19 cellular contexts compared by ENCODE assay signal in genomic region chr11:66242085-66242765, GRCh38. TPM values are rescaled to one million over a fixed set of nuclear protein-coding genes. Genes with fewer than 3 reads are reported as not detected.
DNase-seq lines count a peak whose midpoint lies in the region; ATAC-seq and TF ChIP-seq lines count a peak whose summit lies in the region.
"Had no signal": no experiment of that assay in that cellular context is flagged by ENCODE, and none has a peak within 500 bp of the region (broad histone marks: within the 10 kb centered on the region; RNA-seq: fewer than 3 reads in every experiment).

No MANE protein-coding gene starts in this region.

- peaks cover 32% of the 10 kb centered on the region for H3K36me3 Mint-ChIP-seq in activated naive CD4-positive, alpha-beta T cell treated with anti-CD3 and anti-CD28 coated beads, Interleukin-2, amount 10 ng/mL, durations not matched to agents 7 days and 5 days
- peaks cover 45 to 65% of the 10 kb centered on the region in 2 donors for H3K36me3 Mint-ChIP-seq in stimulated activated naive B cell treated with anti-CD40 and anti-IgM and Interleukin-4, amounts not matched to agents 10 μg/mL and 1 μg/mL and 100 μg/mL, for 72 hours

- no peak for DNase-seq in activated naive CD4-positive, alpha-beta T cell treated with anti-CD3 and anti-CD28 coated beads, Interleukin-2, amount 10 ng/mL, durations not matched to agents 7 days and 5 days
- DNase-seq in activated naive CD4-positive, alpha-beta T cell treated with Interleukin-2 at 50 U/mL for 16 hours: no peak
- DNase-seq in RWPE1 (ENCODE audit: low spot score) (no peak), right cardiac atrium (peak in 2 of 3 donors; percentile 24 to 59), NCI-H2081 treated with DMSO at 0.1 percent for 48 hours (lab: John Stamatoyannopoulos, UW) (no peak)
- no peak for DNase-seq in stimulated activated naive B cell treated with anti-CD40 and anti-IgM and Interleukin-4, amounts not matched to agents 10 μg/mL and 1 μg/mL and 100 μg/mL, for 72 hours
- DNase-seq: activated CD4-positive, CD25-positive, alpha-beta regulatory T cell; DMS53; hippocampal formation; kidney; mesendoderm; SHP77 treated with DMSO at 0.1 percent for 48 hours; stimulated activated CD4-positive, alpha-beta T cell treated with anti-CD3 and anti-CD28 coated beads, Interleukin-12 subunit alpha, Interleukin-12 subunit beta, amount 100 ng/mL, for 4 hours had no signal

- no peaks in the 10 kb centered on the region for H3K9me3 ChIP-seq in right cardiac atrium (ENCODE audit: control insufficient read depth, low read length)
- H3K9me3 ChIP-seq: upper lobe of left lung had no signal

- H3K4me3 Mint-ChIP-seq in activated naive CD4-positive, alpha-beta T cell treated with anti-CD3 and anti-CD28 coated beads, Interleukin-2, amount 10 ng/mL, durations not matched to agents 7 days and 5 days: no peak overlapping the region
- H3K4me3 Mint-ChIP-seq in stimulated activated naive B cell treated with anti-CD40 and anti-IgM and Interleukin-4, amounts not matched to agents 10 μg/mL and 1 μg/mL and 100 μg/mL, for 72 hours: no peak overlapping the region
- H3K4me3 Mint-ChIP-seq: neural crest cell had no signal

- no peaks in the 10 kb centered on the region for H3K9me3 Mint-ChIP-seq in activated naive CD4-positive, alpha-beta T cell treated with anti-CD3 and anti-CD28 coated beads, Interleukin-2, amount 10 ng/mL, durations not matched to agents 7 days and 5 days
- no peaks in the 10 kb centered on the region for H3K9me3 Mint-ChIP-seq in stimulated activated naive B cell treated with anti-CD40 and anti-IgM and Interleukin-4, amounts not matched to agents 10 μg/mL and 1 μg/mL and 100 μg/mL, for 72 hours
- H3K9me3 Mint-ChIP-seq: neural crest cell had no signal

- CTCF ChIA-PET in activated naive CD4-positive, alpha-beta T cell treated with anti-CD3 and anti-CD28 coated beads, Interleukin-2, amount 10 ng/mL, durations not matched to agents 7 days and 5 days (lab: Charles Lee): interaction anchor here (1.6 kb wide), 1 partner anchor 9 kb away, joined by 3 read pairs; no protein-coding TSS in a partner anchor
- CTCF ChIA-PET in RWPE1 (lab: Yijun Ruan, JAX): interaction anchor here (0.5 to 0.8 kb wide), 2 partner anchors 16 to 224 kb away, joined by 3 to 4 read pairs; no protein-coding TSS in a partner anchor

- intact Hi-C loops in right cardiac atrium (cut with DNase I): no loop called here

- no peaks in the 10 kb centered on the region for H3K27me3 Mint-ChIP-seq in activated naive CD4-positive, alpha-beta T cell treated with anti-CD3 and anti-CD28 coated beads, Interleukin-2, amount 10 ng/mL, durations not matched to agents 7 days and 5 days
- no peaks in the 10 kb centered on the region for H3K27me3 Mint-ChIP-seq in stimulated activated naive B cell treated with anti-CD40 and anti-IgM and Interleukin-4, amounts not matched to agents 10 μg/mL and 1 μg/mL and 100 μg/mL, for 72 hours

- H3K4me1 ChIP-seq in right cardiac atrium (ENCODE audit: control insufficient read depth, insufficient read depth, low read length): no peaks in the 10 kb centered on the region
- H3K4me1 ChIP-seq: upper lobe of left lung had no signal

- peaks cover 14% of the 10 kb centered on the region for H3K4me1 Mint-ChIP-seq in activated naive CD4-positive, alpha-beta T cell treated with anti-CD3 and anti-CD28 coated beads, Interleukin-2, amount 10 ng/mL, durations not matched to agents 7 days and 5 days
- H3K4me1 Mint-ChIP-seq in stimulated activated naive B cell treated with anti-CD40 and anti-IgM and Interleukin-4, amounts not matched to agents 10 μg/mL and 1 μg/mL and 100 μg/mL, for 72 hours: peaks cover 25 to 36% of the 10 kb centered on the region in 2 donors
- H3K4me1 Mint-ChIP-seq: neural crest cell had no signal

- H3K27me3 ChIP-seq in right cardiac atrium (ENCODE audit: control insufficient read depth, insufficient read depth): no peaks in the 10 kb centered on the region
- H3K27me3 ChIP-seq: upper lobe of left lung had no signal

- POLR2A ChIA-PET in RWPE1 (lab: Yijun Ruan, JAX; ENCODE audit: low non-redundant PET): no interaction called here

- WGBS in right cardiac atrium: 65% methylated on average over 14 of the region's 14 CpGs

- H3K27ac ChIP-seq in RWPE1 (peak overlapping the region; percentile 8; the same call in 1 of the 2 replicates), right cardiac atrium (ENCODE audit: low read length) (no peak overlapping the region)
- H3K27ac ChIP-seq: coronary artery, upper lobe of left lung had no signal

- ATAC-seq in right cardiac atrium (peak in 1 of 2 donors; percentile 19), HG03565 (IDR thresholded peaks at IDR 0.05; ENCODE audit: unreplicated experiment) (no peak), GM21619 (IDR thresholded peaks at IDR 0.05; ENCODE audit: unreplicated experiment) (no peak)
- peak; percentile 43 to 53 for ATAC-seq in stimulated activated naive B cell treated with anti-CD40 and anti-IgM and Interleukin-4, amounts not matched to agents 10 μg/mL and 1 μg/mL and 100 μg/mL, for 72 hours (replicated peaks)

- no peak for TF ChIP-seq CTCF in RWPE1 (conservative IDR thresholded peaks at IDR 0.05; ENCODE audit: low read depth)

- H3K4me3 ChIP-seq in right cardiac atrium (ENCODE audit: low read length): no peak overlapping the region
- H3K4me3 ChIP-seq: coronary artery, upper lobe of left lung had no signal

- peak overlapping the region; percentile 2 for H3K27ac Mint-ChIP-seq in activated naive CD4-positive, alpha-beta T cell treated with anti-CD3 and anti-CD28 coated beads, Interleukin-2, amount 10 ng/mL, durations not matched to agents 7 days and 5 days
- peak overlapping the region; percentile 86 for H3K27ac Mint-ChIP-seq in stimulated activated naive B cell treated with anti-CD40 and anti-IgM and Interleukin-4, amounts not matched to agents 10 μg/mL and 1 μg/mL and 100 μg/mL, for 72 hours

RNA-seq across cellular contexts. Expression of gene KLC2, which starts 15.3 kb away (rescaled TPM):
- 10 to 100 TPM; 27.8 to 33.4 (median 30.6) TPM for total RNA-seq in right cardiac atrium
- 34.7 TPM for polyA plus RNA-seq in right cardiac atrium

RNA-seq across cellular contexts. Expression of gene RAB1B, which starts 26.2 kb away (rescaled TPM):
- 100 to 1,000 TPM; 114 to 129 (median 125) TPM for total RNA-seq in right cardiac atrium
- polyA plus RNA-seq in right cardiac atrium: 170 TPM

RNA-seq across cellular contexts. Expression of gene CNIH2, which starts 35.8 kb away (rescaled TPM):
- total RNA-seq in right cardiac atrium: under 1 TPM in 2 of 4 donors, not detected in 2; 0.25 to 0.47 TPM
- 0.23 TPM for polyA plus RNA-seq in right cardiac atrium

RNA-seq across cellular contexts. Expression of gene YIF1A, which starts 46.7 kb away (rescaled TPM):
- total RNA-seq in right cardiac atrium: 10 to 100 TPM; 48.0 to 65.3 (median 50.5) TPM
- polyA plus RNA-seq in right cardiac atrium: 56.1 TPM

RNA-seq across cellular contexts. Expression of gene TMEM151A, which starts 49.5 kb away (rescaled TPM):
- under 1 TPM; 0.20 to 0.31 (median 0.26) TPM for total RNA-seq in right cardiac atrium
- polyA plus RNA-seq in right cardiac atrium: 0.45 TPM
- total RNA-seq: T-helper 1 cell treated with Interleukin-12 subunit alpha and Interleukin-12 subunit beta and Interleukin-4 antibody, amounts not matched to agents 30 ng/mL and 1 ng/mL, for 36 hours had no signal

Comparison
In these comparisons a context has a peak if more than half of its experiments do, and no peak if none do; other contexts are left out.
1. DNase-seq: peak in right cardiac atrium (2 of 3); none in activated naive CD4-positive, alpha-beta T cell treated with anti-CD3 and anti-CD28 coated beads, Interleukin-2, amount 10 ng/mL, durations not matched to agents 7 days and 5 days (single experiment), activated naive CD4-positive, alpha-beta T cell treated with Interleukin-2 at 50 U/mL for 16 hours (single experiment), RWPE1 (single experiment), stimulated activated naive B cell treated with anti-CD40 and anti-IgM and Interleukin-4, amounts not matched to agents 10 μg/mL and 1 μg/mL and 100 μg/mL, for 72 hours (single experiment) and NCI-H2081 treated with DMSO at 0.1 percent for 48 hours (single experiment).
2. ATAC-seq: peak in stimulated activated naive B cell treated with anti-CD40 and anti-IgM and Interleukin-4, amounts not matched to agents 10 μg/mL and 1 μg/mL and 100 μg/mL, for 72 hours (2 of 2); none in HG03565 (single experiment) and GM21619 (single experiment).